Comparison of ENCODE assay signal across 27 cellular contexts in the genomic region with DNA sequence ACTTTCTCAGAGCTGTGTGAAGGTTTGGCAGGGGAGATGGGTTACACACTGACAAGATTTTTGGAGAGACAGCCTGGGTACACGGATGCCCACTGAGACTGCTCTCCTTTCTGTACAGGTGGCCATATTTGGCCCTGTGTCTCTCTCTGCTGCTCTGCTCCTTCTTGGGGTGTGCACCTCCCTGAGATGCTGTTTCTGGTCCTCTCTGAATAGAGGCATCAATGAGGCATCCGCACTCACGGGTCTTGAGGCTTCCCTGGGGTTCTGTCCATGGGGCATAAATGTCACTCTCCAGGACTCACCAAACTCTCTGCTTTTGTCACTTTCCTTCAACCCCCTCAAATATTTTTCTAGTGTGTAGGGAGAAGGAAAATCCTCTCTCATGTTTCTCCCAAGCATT.
DNase-seq lines count a peak whose midpoint lies in the region; ATAC-seq, FAIRE-seq and TF ChIP-seq lines count a peak whose summit lies in the region.
"Had no signal": no experiment of that assay in that cellular context is flagged by ENCODE, and none has a peak within 500 bp of the region (broad histone marks: within the 10 kb centered on the region; RNA-seq: fewer than 3 reads in every experiment).

No MANE protein-coding gene starts in this region.

- H4K91ac ChIP-seq in H1 (replicated peaks; ENCODE audit: insufficient read length, low read length) (no peak overlapping the region), neuronal stem cell (ENCODE audit: low read depth, low read length, poor library complexity) (no peak overlapping the region)

- H3K27me3 Mint-ChIP-seq in stimulated activated memory B cell treated with anti-CD40 and anti-IgM and Interleukin-4, amounts not matched to agents 10 μg/mL and 1 μg/mL and 100 μg/mL, for 72 hours, result peaks cover 20% of the 10 kb centered on the region

- no peaks in the 10 kb centered on the region for H3K79me2 ChIP-seq in H1 (ENCODE audit: control insufficient read depth in 1 of 2, insufficient read depth in 2 of 2, low read length in 2 of 2)

- no peak overlapping the region for H3K27ac Mint-ChIP-seq in stimulated activated memory B cell treated with anti-CD40 and anti-IgM and Interleukin-4, amounts not matched to agents 10 μg/mL and 1 μg/mL and 100 μg/mL, for 72 hours
- H3K27ac Mint-ChIP-seq: B cell; CD4-positive, alpha-beta T cell; CD8-positive, alpha-beta T cell had no signal

- H2BK15ac ChIP-seq in H1 (ENCODE audit: low read length), result no peak overlapping the region
- H2BK15ac ChIP-seq in neuronal stem cell (ENCODE audit: low read length), result no peak overlapping the region

- peaks cover 0 to under 1% of the 10 kb centered on the region in 2 experiments; a peak in 1 of 4 replicates for H3K9me3 ChIP-seq in H1 (ENCODE audit: insufficient read depth in 2 of 2, low read depth in 1 of 2, low read length in 1 of 2)
- no peaks in the 10 kb centered on the region for H3K9me3 ChIP-seq in neuronal stem cell (replicated peaks in 1 of 2; ENCODE audit: control insufficient read depth in 2 of 2, insufficient read depth in 1 of 2, low read depth in 1 of 2, low read length in 2 of 2)
- H3K9me3 ChIP-seq: A549, Caco-2 had no signal

- H3K4me2 ChIP-seq in H1 (ENCODE audit: insufficient read depth in 1 of 2, low read depth in 2 of 2, low read length in 2 of 2) (no peak overlapping the region), neuronal stem cell (ENCODE audit: insufficient read depth, low read length, poor library complexity, severe bottlenecking) (no peak overlapping the region)
- H3K4me2 ChIP-seq: A549; BLaER1 treated with 17β-estradiol and CSF1 and Interleukin-3, amounts not matched to agents 10 nM and 100 nM had no signal

- H3K9ac ChIP-seq in H1 (replicated peaks in 1 of 4; ENCODE audit: extremely low read depth in 1 of 4, low read depth in 3 of 4, low read length in 3 of 4) (no peak overlapping the region), neuronal stem cell (ENCODE audit: low read depth, low read length, poor library complexity) (no peak overlapping the region)
- H3K9ac ChIP-seq: BLaER1 treated with 17β-estradiol and CSF1 and Interleukin-3, amounts not matched to agents 10 nM and 100 nM had no signal

- no peak overlapping the region for H3K4me3 Mint-ChIP-seq in stimulated activated memory B cell treated with anti-CD40 and anti-IgM and Interleukin-4, amounts not matched to agents 10 μg/mL and 1 μg/mL and 100 μg/mL, for 72 hours
- H3K4me3 Mint-ChIP-seq: B cell; CD4-positive, alpha-beta T cell; CD8-positive, alpha-beta T cell had no signal

- no peaks in the 10 kb centered on the region for H3K79me1 ChIP-seq in H1 (ENCODE audit: low read depth, low read length)
- no peaks in the 10 kb centered on the region for H3K79me1 ChIP-seq in neuronal stem cell (ENCODE audit: low read depth, low read length)

- H3K36me3 ChIP-seq in bronchial epithelial cell (ENCODE audit: control insufficient read depth, insufficient read depth, low read length), result no peaks in the 10 kb centered on the region
- no peaks in the 10 kb centered on the region for H3K36me3 ChIP-seq in H1 (ENCODE audit: control insufficient read depth in 2 of 4, insufficient read depth in 4 of 4, low read length in 3 of 4)
- no peaks in the 10 kb centered on the region for H3K36me3 ChIP-seq in neuronal stem cell (replicated peaks in 1 of 2; ENCODE audit: control insufficient read depth in 2 of 2, insufficient read depth in 2 of 2, low read length in 2 of 2)
- H3K36me3 ChIP-seq: BLaER1 treated with 17β-estradiol and CSF1 and Interleukin-3, amounts not matched to agents 10 nM and 100 nM had no signal

- no peaks in the 10 kb centered on the region for H3K27me3 ChIP-seq in bronchial epithelial cell (ENCODE audit: control insufficient read depth, insufficient read depth, low read length)
- H3K27me3 ChIP-seq in H1 (replicated peaks in 1 of 4; ENCODE audit: control insufficient read depth in 3 of 4, extremely low read depth in 1 of 4, insufficient read depth in 3 of 4, low read length in 3 of 4), result no peaks in the 10 kb centered on the region
- peaks cover 0 to 3% (median 0%) of the 10 kb centered on the region in 3 experiments for H3K27me3 ChIP-seq in neuronal stem cell (ENCODE audit: control insufficient read depth in 3 of 3, insufficient read depth in 3 of 3, low read depth in 1 of 3, low read length in 3 of 3)
- H3K27me3 ChIP-seq: BLaER1 treated with 17β-estradiol and CSF1 and Interleukin-3, amounts not matched to agents 10 nM and 100 nM had no signal

- CTCF ChIA-PET in H1 (lab: Charles Lee; ENCODE audit: partially characterized antibody), result no interaction called here

- no peak overlapping the region for H3K56ac ChIP-seq in H1 (replicated peaks; ENCODE audit: insufficient read length, low read depth, low read length)

- H4K20me1 ChIP-seq in H1 (replicated peaks in 1 of 2; ENCODE audit: control insufficient read depth in 1 of 2, insufficient read depth in 2 of 2, low read length in 2 of 2), result no peaks in the 10 kb centered on the region
- H4K20me1 ChIP-seq: BLaER1 treated with 17β-estradiol and CSF1 and Interleukin-3, amounts not matched to agents 10 nM and 100 nM had no signal

- H2BK5ac ChIP-seq in H1 (ENCODE audit: low read depth, low read length), result no peak overlapping the region
- no peak overlapping the region for H2BK5ac ChIP-seq in neuronal stem cell (ENCODE audit: low read length)

- in situ Hi-C loops in G401 (cut with HindIII; ENCODE audit: low sequenced_read_pairs), result no loop called here

- DNase-seq in G401 (ENCODE audit: low spot score) (peak; percentile 25), bronchial epithelial cell (ENCODE audit: low read depth) (no peak), H1 (ENCODE audit: low read depth in 1 of 2, low spot score in 2 of 2) (no peak), neuronal stem cell (ENCODE audit: low spot score) (no peak), D341Med (ENCODE audit: low spot score) (no peak)
- DNase-seq in activated naive CD4-positive, alpha-beta T cell (lab: John Stamatoyannopoulos, UW), result no peak
- DNase-seq: AML-193; Caco-2; Calu3; CD4-positive, alpha-beta T cell; CD8-positive, alpha-beta T cell; DMS 273 treated with DMSO at 0.1 percent for 48 hours; DMS153; DMS53; DMS79; DND-41; EL; GF-D8 had no signal

- no peak for TF ChIP-seq EP300 in H1 (IDR thresholded peaks at IDR 0.05; ENCODE audit: borderline replicate concordance in 1 of 2, low read depth in 2 of 2, low read length in 2 of 2)

- H3K9me3 Mint-ChIP-seq in stimulated activated memory B cell treated with anti-CD40 and anti-IgM and Interleukin-4, amounts not matched to agents 10 μg/mL and 1 μg/mL and 100 μg/mL, for 72 hours, result no peaks in the 10 kb centered on the region
- H3K9me3 Mint-ChIP-seq: CD4-positive, alpha-beta T cell had no signal

- no peak for TF ChIP-seq POLR2A in H1 (IDR thresholded peaks at IDR 0.05; ENCODE audit: control extremely low read depth in 1 of 2, low read depth in 2 of 2, low read length in 2 of 2)

- no peaks in the 10 kb centered on the region for H3K4me1 Mint-ChIP-seq in stimulated activated memory B cell treated with anti-CD40 and anti-IgM and Interleukin-4, amounts not matched to agents 10 μg/mL and 1 μg/mL and 100 μg/mL, for 72 hours
- H3K4me1 Mint-ChIP-seq: B cell had no signal

- no peaks in the 10 kb centered on the region for H3K36me3 Mint-ChIP-seq in stimulated activated memory B cell treated with anti-CD40 and anti-IgM and Interleukin-4, amounts not matched to agents 10 μg/mL and 1 μg/mL and 100 μg/mL, for 72 hours
- H3K36me3 Mint-ChIP-seq: CD8-positive, alpha-beta T cell had no signal

- H3K4me3 ChIP-seq in bronchial epithelial cell (ENCODE audit: low read depth, low read length) (no peak overlapping the region), H1 (ENCODE audit: extremely low read depth in 1 of 4, insufficient read depth in 2 of 4, low read depth in 3 of 4, low read length in 4 of 4) (no peak overlapping the region), neuronal stem cell (ENCODE audit: low read length in 2 of 2) (no peak overlapping the region)
- H3K4me3 ChIP-seq: A549; BLaER1 treated with 17β-estradiol and CSF1 and Interleukin-3, amounts not matched to agents 10 nM and 100 nM had no signal

- H2AFZ ChIP-seq in H1 (ENCODE audit: low read length) (peak overlapping the region; percentile 44; the same call in 1 of the 2 replicates), neuronal stem cell (ENCODE audit: low read length) (no peak overlapping the region)

- H3K14ac ChIP-seq in H1 (ENCODE audit: insufficient read length), result no peak overlapping the region
- H3K14ac ChIP-seq in neuronal stem cell (ENCODE audit: low read length), result no peak overlapping the region

- H2BK120ac ChIP-seq in H1 (replicated peaks; ENCODE audit: low read depth, low read length) (no peak overlapping the region), neuronal stem cell (ENCODE audit: low read depth, low read length) (no peak overlapping the region)

- TF ChIP-seq CTCF in bronchial epithelial cell (IDR thresholded peaks at IDR 0.05; ENCODE audit: insufficient read depth, low read length, severe bottlenecking), result no peak
- no peak for TF ChIP-seq CTCF in H1 (IDR thresholded peaks at IDR 0.05; ENCODE audit: control extremely low read depth in 1 of 3, insufficient read depth in 1 of 3, low read depth in 1 of 3, low read length in 3 of 3)

- H2BK12ac ChIP-seq in H1 (ENCODE audit: low read depth, low read length), result no peak overlapping the region
- H2BK12ac ChIP-seq in neuronal stem cell (ENCODE audit: low read length), result no peak overlapping the region

- FAIRE-seq in bronchial epithelial cell (lab: Jason Lieb, UNC), result peak; percentile 70
- FAIRE-seq in H1 (lab: Jason Lieb, UNC), result no peak
- FAIRE-seq: G401.6, GM12891, GM19239 had no signal

- POLR2A ChIA-PET in H1 (lab: Charles Lee; ENCODE audit: partially characterized antibody), result no interaction called here

- TF ChIP-seq RAD21 in H1 (IDR thresholded peaks at IDR 0.05 in 1 of 2, conservative IDR thresholded peaks at IDR 0.05 in 1 of 2; ENCODE audit: low read depth in 2 of 2, low read length in 2 of 2), result no peak

- H2AK5ac ChIP-seq in H1 (ENCODE audit: low read depth, low read length), result no peak overlapping the region
- no peak overlapping the region for H2AK5ac ChIP-seq in neuronal stem cell (ENCODE audit: low read depth, low read length)

- H3K4ac ChIP-seq in H1 (replicated peaks; ENCODE audit: insufficient read length, low read depth, low read length) (no peak overlapping the region), neuronal stem cell (ENCODE audit: low read length) (no peak overlapping the region)

- H3K4me1 ChIP-seq in H1 (replicated peaks in 1 of 4; ENCODE audit: control insufficient read depth in 3 of 4, insufficient read depth in 4 of 4, low read length in 3 of 4), result no peaks in the 10 kb centered on the region
- H3K4me1 ChIP-seq in neuronal stem cell (ENCODE audit: control insufficient read depth in 2 of 2, insufficient read depth in 1 of 2, low read depth in 1 of 2, low read length in 2 of 2), result no peaks in the 10 kb centered on the region
- H3K4me1 ChIP-seq: A549; BLaER1 treated with 17β-estradiol and CSF1 and Interleukin-3, amounts not matched to agents 10 nM and 100 nM; Caco-2 had no signal

- no peak overlapping the region for H4K5ac ChIP-seq in H1 (ENCODE audit: insufficient read length, low read depth, low read length)

- H2BK20ac ChIP-seq in H1 (ENCODE audit: low read length), result no peak overlapping the region

- H3K18ac ChIP-seq in H1 (ENCODE audit: extremely low read depth, low read length) (no peak overlapping the region), neuronal stem cell (ENCODE audit: low read length) (no peak overlapping the region)

- 83% methylated on average over 3 of the region's 3 CpGs; no CpG with 5 or more reads in 1 of the 2 experiments for whole genome bisulfite sequencing in H1 (ENCODE audit: extremely low coverage in 1 of 2, insufficient coverage in 1 of 2, insufficient read length in 1 of 2, insufficient replicate concordance in 2 of 2, low coverage in 1 of 2, low lambda C conversion rate in 2 of 2, missing lambda C conversion rate in 1 of 2), 2 experiments
- WGBS in neuronal stem cell (ENCODE audit: extremely low coverage in 2 of 2, insufficient read length in 2 of 2, insufficient replicate concordance in 1 of 2), 2 donors, result no CpG with 5 or more reads among the region's 3 CpGs

- H3K23ac ChIP-seq in H1 (ENCODE audit: insufficient read length) (no peak overlapping the region), neuronal stem cell (ENCODE audit: low read depth, low read length, poor library complexity) (no peak overlapping the region)

- peak; percentile 49 for ATAC-seq in stimulated activated memory B cell treated with anti-CD40 and anti-IgM and Interleukin-4, amounts not matched to agents 10 μg/mL and 1 μg/mL and 100 μg/mL, for 72 hours
- ATAC-seq: CD8-positive, alpha-beta T cell had no signal

- peaks cover 3% of the 10 kb centered on the region; the same call in 1 of the 2 replicates for H3K23me2 ChIP-seq in H1 (ENCODE audit: low read depth, low read length)

- H3K27ac ChIP-seq in H1 (ENCODE audit: low read depth, low read length) (no peak overlapping the region), neuronal stem cell (replicated peaks; ENCODE audit: low read length) (no peak overlapping the region)
- H3K27ac ChIP-seq: 22Rv1; A549; BLaER1 treated with 17β-estradiol and CSF1 and Interleukin-3, amounts not matched to agents 10 nM and 100 nM; C4-2B had no signal

- H4K8ac ChIP-seq in H1 (ENCODE audit: extremely low read depth, insufficient read depth, low read length) (no peak overlapping the region), neuronal stem cell (ENCODE audit: low read depth, low read length) (no peak overlapping the region)
